In genomic region chr6:98769546-98769945, GRCh38 we compare ENCODE assay signal across 8 cellular contexts.
A peak's percentile ranks its signal among the peaks of the same experiment; 100 is the strongest.
DNase-seq lines count a peak whose midpoint lies in the region; ATAC-seq, FAIRE-seq and TF ChIP-seq lines count a peak whose summit lies in the region.

No MANE protein-coding gene starts in this region.

- TF ChIP-seq CTCF in WTC11 (IDR thresholded peaks at IDR 0.05): no peak
- TF ChIP-seq CTCF in heart left ventricle (IDR thresholded peaks at IDR 0.05): peak in 2 of 12 donors; percentile 8 to 10

- ATAC-seq in WTC11: peak; percentile 80
- no peak for ATAC-seq in heart left ventricle

- no peak for FAIRE-seq in small intestine (lab: Jason Lieb, UNC)

- H3K27me3 Mint-ChIP-seq in activated naive CD4-positive, alpha-beta T cell treated with anti-CD3 and anti-CD28 coated beads for 36 hours (ENCODE audit: low read depth): peaks cover 22% of the 10 kb centered on the region
- H3K27me3 Mint-ChIP-seq in WTC11 (ENCODE audit: low read depth): no peaks in the 10 kb centered on the region; the same call in 1 of the 2 replicates

- no peaks in the 10 kb centered on the region for H3K4me1 Mint-ChIP-seq in activated naive CD4-positive, alpha-beta T cell treated with anti-CD3 and anti-CD28 coated beads for 36 hours (ENCODE audit: low read depth)
- peaks cover 2% of the 10 kb centered on the region for H3K4me1 Mint-ChIP-seq in WTC11

- no peak for TF ChIP-seq POLR2A in heart left ventricle (IDR thresholded peaks at IDR 0.05)

- intact Hi-C loops in activated naive CD4-positive, alpha-beta T cell treated with anti-CD3 and anti-CD28 coated beads for 36 hours (cut with micrococcal nuclease): loop anchor here (1.0 to 2.0 kb wide), 2 partner anchors 76 to 349 kb away; no protein-coding TSS in a partner anchor
- intact Hi-C loops in heart left ventricle (cut with DNase I): no loop called here

- peaks cover 0 to 4% of the 10 kb centered on the region in 2 donors for H3K27me3 ChIP-seq in small intestine (ENCODE audit: control insufficient read depth in 2 of 2, insufficient read depth in 2 of 2, low read length in 2 of 2)
- H3K27me3 ChIP-seq in heart left ventricle: peaks cover 0 to 10% (median 0%) of the 10 kb centered on the region in 9 donors

- H3K9me3 ChIP-seq in small intestine (ENCODE audit: control insufficient read depth, low read depth) (no peaks in the 10 kb centered on the region), heart left ventricle (no peaks in the 10 kb centered on the region)

- no peaks in the 10 kb centered on the region for H3K36me3 ChIP-seq in small intestine (ENCODE audit: control insufficient read depth in 2 of 2, insufficient read depth in 2 of 2, low read length in 2 of 2)
- no peaks in the 10 kb centered on the region for H3K36me3 ChIP-seq in heart left ventricle

- H3K4me3 Mint-ChIP-seq in activated naive CD4-positive, alpha-beta T cell treated with anti-CD3 and anti-CD28 coated beads for 36 hours: no peak overlapping the region
- H3K4me3 Mint-ChIP-seq in WTC11: no peak overlapping the region

- H3K27ac Mint-ChIP-seq in activated naive CD4-positive, alpha-beta T cell treated with anti-CD3 and anti-CD28 coated beads for 36 hours: no peak overlapping the region
- H3K27ac Mint-ChIP-seq in WTC11: no peak overlapping the region

- no peaks in the 10 kb centered on the region for H3K36me3 Mint-ChIP-seq in activated naive CD4-positive, alpha-beta T cell treated with anti-CD3 and anti-CD28 coated beads for 36 hours (ENCODE audit: low read depth)
- no peaks in the 10 kb centered on the region for H3K36me3 Mint-ChIP-seq in WTC11

- H3K27ac ChIP-seq in small intestine (ENCODE audit: low read depth in 1 of 2, low read length in 1 of 2) (no peak overlapping the region), heart left ventricle (no peak overlapping the region)

- H3K4me3 ChIP-seq in small intestine (ENCODE audit: low read depth in 1 of 2, low read length in 2 of 2) (no peak overlapping the region), heart left ventricle (no peak overlapping the region)

- CTCF ChIA-PET in activated naive CD4-positive, alpha-beta T cell treated with anti-CD3 and anti-CD28 coated beads for 36 hours (lab: Charles Lee): interaction anchor here (0.6 to 1.1 kb wide), 3 partner anchors 70 to 413 kb away, joined by 3 read pairs; no protein-coding TSS in a partner anchor
- CTCF ChIA-PET in WTC11 (lab: Charles Lee): interaction anchor here (0.7 to 1.3 kb wide), 7 partner anchors 29 to 350 kb away, joined by 3 to 8 read pairs (median 4); partner anchors contain the start of gene POU3F2

- WGBS in small intestine, 3 donors: 82 to 84% (median 83%) methylated on average over 1 of the region's 1 CpG
- 81 to 91% (median 88%) methylated on average over 1 of the region's 1 CpG for WGBS in heart left ventricle, 4 donors

- H3K4me1 ChIP-seq in small intestine (ENCODE audit: control insufficient read depth in 2 of 2, insufficient read depth in 1 of 2, low read depth in 1 of 2, low read length in 1 of 2): no peaks in the 10 kb centered on the region
- H3K4me1 ChIP-seq in heart left ventricle: no peaks in the 10 kb centered on the region

- no peaks in the 10 kb centered on the region for H3K9me3 Mint-ChIP-seq in activated naive CD4-positive, alpha-beta T cell treated with anti-CD3 and anti-CD28 coated beads for 36 hours
- no peaks in the 10 kb centered on the region for H3K9me3 Mint-ChIP-seq in WTC11

- DNase-seq in activated naive CD4-positive, alpha-beta T cell treated with anti-CD3 and anti-CD28 coated beads for 36 hours: peak; percentile 32
- DNase-seq in activated naive CD4-positive, alpha-beta T cell (lab: John Stamatoyannopoulos, UW): no peak
- peak; percentile 27 for DNase-seq in HPDE6-E6E7 (ENCODE audit: extremely low spot score)
- DNase-seq in WTC11 (ENCODE audit: low spot score): peak; percentile 41
- DNase-seq in small intestine: peak; percentile 8
- no peak for DNase-seq in activated CD4-positive, CD25-positive, alpha-beta regulatory T cell treated with anti-CD3 and anti-CD28 coated beads, Interleukin-2, amount 50 U/mL, for 72 hours
- no peak for DNase-seq in epidermal melanocyte (ENCODE audit: insufficient read length, low spot score)
- no peak for DNase-seq in heart left ventricle

- POLR2A ChIA-PET in WTC11 (lab: Charles Lee): no interaction called here

TF ChIP-seq in WTC11, 78 proteins besides CTCF, POLR2A, EP300 and RAD21:
- TF ChIP-seq, protein P1, sequence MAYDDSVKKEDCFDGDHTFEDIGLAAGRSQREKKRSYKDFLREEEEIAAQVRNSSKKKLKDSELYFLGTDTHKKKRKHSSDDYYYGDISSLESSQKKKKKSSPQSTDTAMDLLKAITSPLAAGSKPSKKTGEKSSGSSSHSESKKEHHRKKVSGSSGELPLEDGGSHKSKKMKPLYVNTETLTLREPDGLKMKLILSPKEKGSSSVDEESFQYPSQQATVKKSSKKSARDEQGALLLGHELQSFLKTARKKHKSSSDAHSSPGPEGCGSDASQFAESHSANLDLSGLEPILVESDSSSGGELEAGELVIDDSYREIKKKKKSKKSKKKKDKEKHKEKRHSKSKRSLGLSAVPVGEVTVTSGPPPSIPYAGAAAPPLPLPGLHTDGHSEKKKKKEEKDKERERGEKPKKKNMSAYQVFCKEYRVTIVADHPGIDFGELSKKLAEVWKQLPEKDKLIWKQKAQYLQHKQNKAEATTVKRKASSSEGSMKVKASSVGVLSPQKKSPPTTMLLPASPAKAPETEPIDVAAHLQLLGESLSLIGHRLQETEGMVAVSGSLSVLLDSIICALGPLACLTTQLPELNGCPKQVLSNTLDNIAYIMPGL (CRISPR knock-in tag; IDR thresholded peaks at IDR 0.05): no peak
- TF ChIP-seq, protein P2, sequence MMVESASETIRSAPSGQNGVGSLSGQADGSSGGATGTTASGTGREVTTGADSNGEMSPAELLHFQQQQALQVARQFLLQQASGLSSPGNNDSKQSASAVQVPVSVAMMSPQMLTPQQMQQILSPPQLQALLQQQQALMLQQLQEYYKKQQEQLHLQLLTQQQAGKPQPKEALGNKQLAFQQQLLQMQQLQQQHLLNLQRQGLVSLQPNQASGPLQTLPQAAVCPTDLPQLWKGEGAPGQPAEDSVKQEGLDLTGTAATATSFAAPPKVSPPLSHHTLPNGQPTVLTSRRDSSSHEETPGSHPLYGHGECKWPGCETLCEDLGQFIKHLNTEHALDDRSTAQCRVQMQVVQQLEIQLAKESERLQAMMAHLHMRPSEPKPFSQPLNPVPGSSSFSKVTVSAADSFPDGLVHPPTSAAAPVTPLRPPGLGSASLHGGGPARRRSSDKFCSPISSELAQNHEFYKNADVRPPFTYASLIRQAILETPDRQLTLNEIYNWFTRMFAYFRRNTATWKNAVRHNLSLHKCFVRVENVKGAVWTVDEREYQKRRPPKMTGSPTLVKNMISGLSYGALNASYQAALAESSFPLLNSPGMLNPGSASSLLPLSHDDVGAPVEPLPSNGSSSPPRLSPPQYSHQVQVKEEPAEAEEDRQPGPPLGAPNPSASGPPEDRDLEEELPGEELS (CRISPR knock-in tag; IDR thresholded peaks at IDR 0.05): no peak
- TF ChIP-seq KAT7 (CRISPR knock-in tag; IDR thresholded peaks at IDR 0.05; ENCODE audit: borderline replicate concordance): no peak
- TF ChIP-seq NFE2L1 (CRISPR knock-in tag; IDR thresholded peaks at IDR 0.05): no peak
- TF ChIP-seq ELF4 (CRISPR knock-in tag; IDR thresholded peaks at IDR 0.05; ENCODE audit: low read depth): no peak
- no peak for TF ChIP-seq ZNF317 (CRISPR knock-in tag; IDR thresholded peaks at IDR 0.05; ENCODE audit: borderline replicate concordance, low read depth)
- TF ChIP-seq RELA (CRISPR knock-in tag; IDR thresholded peaks at IDR 0.05; ENCODE audit: borderline replicate concordance): no peak
- no peak for TF ChIP-seq ZBTB43 (CRISPR knock-in tag; IDR thresholded peaks at IDR 0.05)
- TF ChIP-seq PREB (CRISPR knock-in tag; IDR thresholded peaks at IDR 0.05; ENCODE audit: borderline replicate concordance): no peak
- TF ChIP-seq ZNF232 (CRISPR knock-in tag; IDR thresholded peaks at IDR 0.05): no peak
- TF ChIP-seq RORB (CRISPR knock-in tag; IDR thresholded peaks at IDR 0.05): no peak
- no peak for TF ChIP-seq CREM (CRISPR knock-in tag; IDR thresholded peaks at IDR 0.05)
- TF ChIP-seq, protein P3, sequence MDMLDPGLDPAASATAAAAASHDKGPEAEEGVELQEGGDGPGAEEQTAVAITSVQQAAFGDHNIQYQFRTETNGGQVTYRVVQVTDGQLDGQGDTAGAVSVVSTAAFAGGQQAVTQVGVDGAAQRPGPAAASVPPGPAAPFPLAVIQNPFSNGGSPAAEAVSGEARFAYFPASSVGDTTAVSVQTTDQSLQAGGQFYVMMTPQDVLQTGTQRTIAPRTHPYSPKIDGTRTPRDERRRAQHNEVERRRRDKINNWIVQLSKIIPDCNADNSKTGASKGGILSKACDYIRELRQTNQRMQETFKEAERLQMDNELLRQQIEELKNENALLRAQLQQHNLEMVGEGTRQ (CRISPR knock-in tag; IDR thresholded peaks at IDR 0.05): no peak
- TF ChIP-seq, protein P4, sequence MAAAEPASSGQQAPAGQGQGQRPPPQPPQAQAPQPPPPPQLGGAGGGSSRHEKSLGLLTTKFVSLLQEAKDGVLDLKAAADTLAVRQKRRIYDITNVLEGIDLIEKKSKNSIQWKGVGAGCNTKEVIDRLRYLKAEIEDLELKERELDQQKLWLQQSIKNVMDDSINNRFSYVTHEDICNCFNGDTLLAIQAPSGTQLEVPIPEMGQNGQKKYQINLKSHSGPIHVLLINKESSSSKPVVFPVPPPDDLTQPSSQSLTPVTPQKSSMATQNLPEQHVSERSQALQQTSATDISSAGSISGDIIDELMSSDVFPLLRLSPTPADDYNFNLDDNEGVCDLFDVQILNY (CRISPR knock-in tag; IDR thresholded peaks at IDR 0.05): no peak
TF ChIP-seq in WTC11: peak in this region for 0.

Comparison
In these comparisons a context has a peak if more than half of its experiments do, and no peak if none do; other contexts are left out.
1. DNase-seq: peak in activated naive CD4-positive, alpha-beta T cell treated with anti-CD3 and anti-CD28 coated beads for 36 hours (single experiment), HPDE6-E6E7 (single experiment), WTC11 (single experiment) and small intestine (single experiment); none in activated naive CD4-positive, alpha-beta T cell (0 of 4), activated CD4-positive, CD25-positive, alpha-beta regulatory T cell treated with anti-CD3 and anti-CD28 coated beads, Interleukin-2, amount 50 U/mL, for 72 hours (single experiment), epidermal melanocyte (single experiment) and heart left ventricle (0 of 5).